ENCODE assay signal across 7 cellular contexts in the genomic region with DNA sequence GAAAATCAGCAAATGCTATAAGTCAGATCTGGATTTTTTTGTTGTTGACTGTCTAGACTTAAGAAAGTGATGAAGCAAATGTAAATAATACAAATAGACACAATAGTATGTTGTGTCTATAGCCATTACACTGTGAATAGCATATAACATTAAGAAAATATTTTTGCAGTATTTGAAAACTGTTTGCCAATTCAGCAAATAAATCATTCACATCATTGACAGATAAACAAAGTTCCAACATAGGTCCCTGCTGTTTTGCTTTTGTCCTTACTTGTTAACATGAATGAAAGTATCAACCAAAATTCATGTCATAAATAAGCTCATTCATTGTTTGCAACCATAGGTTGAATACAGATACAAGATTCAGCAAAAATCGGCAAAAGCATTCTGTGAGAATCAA.
"Had no signal": no experiment of that assay in that cellular context is flagged by ENCODE, and none has a peak within 500 bp of the region (broad histone marks: within the 10 kb centered on the region; RNA-seq: fewer than 3 reads in every experiment).

No MANE protein-coding gene starts in this region.

- H3K4me2 ChIP-seq: KMS-11 had no signal

- H3K27ac ChIP-seq: HL-60, KMS-11 had no signal

- DNase-seq: Karpas-422, KBM-7, KG1 had no signal

- H3K9ac ChIP-seq: KMS-11 had no signal

- FAIRE-seq: HTR-8/SVneo, K562 had no signal

- ATAC-seq: K562 had no signal

- H3K4me3 ChIP-seq: K562 had no signal
